Comparison of ENCODE assay signal across 28 cellular contexts in the genomic region with DNA sequence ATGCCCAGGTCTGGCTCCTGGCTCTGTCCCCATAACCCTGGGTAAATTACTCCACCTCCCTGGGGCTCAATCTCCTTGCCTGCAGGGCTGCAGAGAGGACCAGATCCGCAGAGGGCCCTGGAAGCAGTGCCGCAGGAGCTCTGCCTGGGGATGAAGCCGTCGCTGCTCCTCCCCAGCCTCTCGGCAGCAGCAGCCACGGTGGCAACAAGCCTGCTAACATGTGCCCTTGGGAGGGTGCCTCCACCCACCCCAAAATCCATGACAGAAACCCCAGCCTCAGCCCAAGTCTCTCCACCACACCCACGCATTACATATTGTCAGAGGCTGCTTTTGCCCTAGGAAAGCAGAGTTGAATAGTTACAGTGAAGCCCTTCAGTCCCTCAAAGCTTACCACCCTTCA.
"Had no signal": no experiment of that assay in that cellular context is flagged by ENCODE, and none has a peak within 500 bp of the region (broad histone marks: within the 10 kb centered on the region; RNA-seq: fewer than 3 reads in every experiment).

No MANE protein-coding gene starts in this region.

- H3K27me3 Mint-ChIP-seq: activated naive CD8-positive, alpha-beta T cell treated with anti-CD3 and anti-CD28 coated beads, Interleukin-2, amount 10 ng/mL, durations not matched to agents 7 days and 5 days had no signal

- H3K4me3 Mint-ChIP-seq: activated CD8-positive, alpha-beta T cell treated with anti-CD3 and anti-CD28 coated beads, Interleukin-2, amount 10 ng/mL, durations not matched to agents 7 days and 5 days; activated naive CD8-positive, alpha-beta T cell treated with anti-CD3 and anti-CD28 coated beads, Interleukin-2, amount 10 ng/mL, durations not matched to agents 7 days and 5 days; T-helper 1 cell treated with Interleukin-12 subunit alpha and Interleukin-12 subunit beta and Interleukin-4 antibody, amounts not matched to agents 30 μg/mL and 1 μg/mL, for 36 hours; WTC11 had no signal

- H3K4me1 Mint-ChIP-seq: activated naive CD8-positive, alpha-beta T cell treated with anti-CD3 and anti-CD28 coated beads, Interleukin-2, amount 10 ng/mL, durations not matched to agents 7 days and 5 days had no signal

- H3K36me3 Mint-ChIP-seq: activated naive CD8-positive, alpha-beta T cell treated with anti-CD3 and anti-CD28 coated beads, Interleukin-2, amount 10 ng/mL, durations not matched to agents 7 days and 5 days; WTC11 had no signal

- DNase-seq: activated CD4-positive, alpha-beta T cell treated with anti-CD3 and anti-CD28 coated beads for 48 hours; activated CD4-positive, alpha-beta T cell treated with anti-CD3 and anti-CD28 coated beads, Interleukin-2, amount 50 U/mL, for 4 hours; activated CD4-positive, CD25-positive, alpha-beta regulatory T cell treated with anti-CD3 and anti-CD28 coated beads, Interleukin-2, amount 50 U/mL, for 72 hours; activated CD8-positive, alpha-beta memory T cell treated with anti-CD3 and anti-CD28 coated beads, Interleukin-2, amount 50 U/mL, for 48 hours; activated CD8-positive, alpha-beta T cell treated with anti-CD3 and anti-CD28 coated beads, Interleukin-2, amount 10 ng/mL, durations not matched to agents 7 days and 5 days; activated naive CD4-positive, alpha-beta T cell treated with anti-CD3 and anti-CD28 coated beads, Interleukin-2, amount 50 U/mL, for 16 hours; activated naive CD8-positive, alpha-beta T cell treated with anti-CD3 and anti-CD28 coated beads, Interleukin-2, amount 10 ng/mL, durations not matched to agents 7 days and 5 days; activated T-cell treated with anti-CD3 and anti-CD28 coated beads, Interleukin-2, amount 50 U/mL, for 1 hour; adrenal gland; anterior cingulate cortex; central memory CD4-positive, alpha-beta T cell; NCI-H1092; NCI-H1417; NCI-H1694; NCI-H2029; NCI-H2107; NCI-H2171 treated with DMSO at 0.1 percent for 48 hours; NCI-H345; NCI-H510A treated with DMSO at 0.1 percent for 48 hours; NCI-H69; NK-92 treated with Interleukin-12 subunit alpha and Interleukin-12 subunit beta, amount 100 ng/mL, for 24 hours; OCI-M1; RPMI8226; SHP77 treated with DMSO at 0.1 percent for 48 hours had no signal

- H3K27ac Mint-ChIP-seq: activated CD8-positive, alpha-beta T cell treated with anti-CD3 and anti-CD28 coated beads, Interleukin-2, amount 10 ng/mL, durations not matched to agents 7 days and 5 days; activated naive CD8-positive, alpha-beta T cell treated with anti-CD3 and anti-CD28 coated beads, Interleukin-2, amount 10 ng/mL, durations not matched to agents 7 days and 5 days; T-helper 1 cell treated with Interleukin-12 subunit alpha and Interleukin-12 subunit beta and Interleukin-4 antibody, amounts not matched to agents 30 μg/mL and 1 μg/mL, for 36 hours had no signal

- H3K27me3 ChIP-seq: adrenal gland, breast epithelium had no signal

- H3K4me1 ChIP-seq: adrenal gland, breast epithelium had no signal

- H3K9me3 ChIP-seq: adrenal gland, breast epithelium had no signal

- H3K4me2 ChIP-seq: KMS-11 had no signal

- H3K9me3 Mint-ChIP-seq: activated naive CD8-positive, alpha-beta T cell treated with anti-CD3 and anti-CD28 coated beads, Interleukin-2, amount 10 ng/mL, durations not matched to agents 7 days and 5 days; T-helper 1 cell treated with Interleukin-12 subunit alpha and Interleukin-12 subunit beta and Interleukin-4 antibody, amounts not matched to agents 30 μg/mL and 1 μg/mL, for 36 hours had no signal

- H3K4me3 ChIP-seq: adrenal gland, breast epithelium had no signal

- H3K36me3 ChIP-seq: adrenal gland, breast epithelium had no signal

- H3K27ac ChIP-seq: adrenal gland, KMS-11 had no signal

- H3K9ac ChIP-seq: KMS-11 had no signal
